1 cellular context compared by ENCODE assay signal in the genomic region with DNA sequence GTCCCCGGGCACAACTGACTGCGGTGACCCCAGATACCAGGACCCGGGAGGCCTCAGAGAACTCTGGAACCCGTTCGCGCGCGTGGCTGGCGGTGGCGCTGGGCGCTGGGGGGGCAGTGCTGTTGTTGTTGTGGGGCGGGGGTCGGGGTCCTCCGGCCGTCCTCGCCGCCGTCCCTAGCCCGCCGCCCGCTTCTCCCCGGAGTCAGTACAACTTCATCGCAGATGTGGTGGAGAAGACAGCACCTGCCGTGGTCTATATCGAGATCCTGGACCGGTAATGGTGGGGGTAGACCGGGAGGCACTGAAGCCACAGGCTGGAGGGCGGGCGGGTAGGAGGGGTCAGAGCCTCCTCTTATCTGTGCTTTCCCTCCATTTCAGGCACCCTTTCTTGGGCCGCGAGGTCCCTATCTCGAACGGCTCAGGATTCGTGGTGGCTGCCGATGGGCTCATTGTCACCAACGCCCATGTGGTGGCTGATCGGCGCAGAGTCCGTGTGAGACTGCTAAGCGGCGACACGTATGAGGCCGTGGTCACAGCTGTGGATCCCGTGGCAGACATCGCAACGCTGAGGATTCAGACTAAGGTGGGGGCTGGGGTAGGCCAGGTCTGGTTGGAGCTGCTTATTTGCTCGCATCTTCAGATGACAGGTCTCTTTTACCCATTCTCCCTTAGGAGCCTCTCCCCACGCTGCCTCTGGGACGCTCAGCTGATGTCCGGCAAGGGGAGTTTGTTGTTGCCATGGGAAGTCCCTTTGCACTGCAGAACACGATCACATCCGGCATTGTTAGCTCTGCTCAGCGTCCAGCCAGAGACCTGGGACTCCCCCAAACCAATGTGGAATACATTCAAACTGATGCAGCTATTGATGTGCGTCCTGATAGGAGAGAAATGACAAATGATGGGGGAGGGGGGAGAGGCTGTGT.
TF ChIP-seq lines count a peak whose summit lies in the region.

No MANE protein-coding gene starts in this region.

TF ChIP-seq in K562, 482 proteins besides CTCF, POLR2A, EP300 and RAD21 (continued from another document and continues in another):
- TF ChIP-seq, protein P1, sequence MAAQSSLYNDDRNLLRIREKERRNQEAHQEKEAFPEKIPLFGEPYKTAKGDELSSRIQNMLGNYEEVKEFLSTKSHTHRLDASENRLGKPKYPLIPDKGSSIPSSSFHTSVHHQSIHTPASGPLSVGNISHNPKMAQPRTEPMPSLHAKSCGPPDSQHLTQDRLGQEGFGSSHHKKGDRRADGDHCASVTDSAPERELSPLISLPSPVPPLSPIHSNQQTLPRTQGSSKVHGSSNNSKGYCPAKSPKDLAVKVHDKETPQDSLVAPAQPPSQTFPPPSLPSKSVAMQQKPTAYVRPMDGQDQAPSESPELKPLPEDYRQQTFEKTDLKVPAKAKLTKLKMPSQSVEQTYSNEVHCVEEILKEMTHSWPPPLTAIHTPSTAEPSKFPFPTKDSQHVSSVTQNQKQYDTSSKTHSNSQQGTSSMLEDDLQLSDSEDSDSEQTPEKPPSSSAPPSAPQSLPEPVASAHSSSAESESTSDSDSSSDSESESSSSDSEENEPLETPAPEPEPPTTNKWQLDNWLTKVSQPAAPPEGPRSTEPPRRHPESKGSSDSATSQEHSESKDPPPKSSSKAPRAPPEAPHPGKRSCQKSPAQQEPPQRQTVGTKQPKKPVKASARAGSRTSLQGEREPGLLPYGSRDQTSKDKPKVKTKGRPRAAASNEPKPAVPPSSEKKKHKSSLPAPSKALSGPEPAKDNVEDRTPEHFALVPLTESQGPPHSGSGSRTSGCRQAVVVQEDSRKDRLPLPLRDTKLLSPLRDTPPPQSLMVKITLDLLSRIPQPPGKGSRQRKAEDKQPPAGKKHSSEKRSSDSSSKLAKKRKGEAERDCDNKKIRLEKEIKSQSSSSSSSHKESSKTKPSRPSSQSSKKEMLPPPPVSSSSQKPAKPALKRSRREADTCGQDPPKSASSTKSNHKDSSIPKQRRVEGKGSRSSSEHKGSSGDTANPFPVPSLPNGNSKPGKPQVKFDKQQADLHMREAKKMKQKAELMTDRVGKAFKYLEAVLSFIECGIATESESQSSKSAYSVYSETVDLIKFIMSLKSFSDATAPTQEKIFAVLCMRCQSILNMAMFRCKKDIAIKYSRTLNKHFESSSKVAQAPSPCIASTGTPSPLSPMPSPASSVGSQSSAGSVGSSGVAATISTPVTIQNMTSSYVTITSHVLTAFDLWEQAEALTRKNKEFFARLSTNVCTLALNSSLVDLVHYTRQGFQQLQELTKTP (IDR thresholded peaks at IDR 0.05; ENCODE audit: low read depth in 1 of 2, partially characterized antibody in 2 of 2), result no peak
- TF ChIP-seq ZNF699 (CRISPR knock-in tag; IDR thresholded peaks at IDR 0.05; ENCODE audit: insufficient replicate concordance) (no peak), POLR2AphosphoS2 (IDR thresholded peaks at IDR 0.05; ENCODE audit: low read length) (no peak), TEAD1 (CRISPR knock-in tag; IDR thresholded peaks at IDR 0.05) (no peak), C11orf30 (IDR thresholded peaks at IDR 0.05; ENCODE audit: low read depth) (no peak), SUPT5H (IDR thresholded peaks at IDR 0.05) (peak; percentile 80), COPS2 (conservative IDR thresholded peaks at IDR 0.05) (no peak), SMAD4 (CRISPR knock-in tag; conservative IDR thresholded peaks at IDR 0.05) (peak; percentile 73), PTBP1 (IDR thresholded peaks at IDR 0.05; ENCODE audit: low read depth, low read length) (no peak), POLR2G (IDR thresholded peaks at IDR 0.05; ENCODE audit: low read depth, low read length) (peak; percentile 68), MECOM (CRISPR knock-in tag; IDR thresholded peaks at IDR 0.05) (no peak), BCOR (IDR thresholded peaks at IDR 0.05) (peak; percentile 67), SAFB (IDR thresholded peaks at IDR 0.05; ENCODE audit: borderline replicate concordance, low read depth, low read length) (peak; percentile 55; the same call in 1 of the 2 replicates), ZNF384 (IDR thresholded peaks at IDR 0.05; ENCODE audit: low read depth, low read length) (no peak), ATF7 (IDR thresholded peaks at IDR 0.05) (no peak), CBX2 (IDR thresholded peaks at IDR 0.05; ENCODE audit: insufficient read depth, low read length, poor library complexity, severe bottlenecking) (no peak), RUNX1 (IDR thresholded peaks at IDR 0.05; ENCODE audit: low read depth) (no peak; the same call in 1 of the 2 replicates), TCF7L2 (IDR thresholded peaks at IDR 0.05; ENCODE audit: low read depth, low read length) (no peak)
- TF ChIP-seq, protein P2, sequence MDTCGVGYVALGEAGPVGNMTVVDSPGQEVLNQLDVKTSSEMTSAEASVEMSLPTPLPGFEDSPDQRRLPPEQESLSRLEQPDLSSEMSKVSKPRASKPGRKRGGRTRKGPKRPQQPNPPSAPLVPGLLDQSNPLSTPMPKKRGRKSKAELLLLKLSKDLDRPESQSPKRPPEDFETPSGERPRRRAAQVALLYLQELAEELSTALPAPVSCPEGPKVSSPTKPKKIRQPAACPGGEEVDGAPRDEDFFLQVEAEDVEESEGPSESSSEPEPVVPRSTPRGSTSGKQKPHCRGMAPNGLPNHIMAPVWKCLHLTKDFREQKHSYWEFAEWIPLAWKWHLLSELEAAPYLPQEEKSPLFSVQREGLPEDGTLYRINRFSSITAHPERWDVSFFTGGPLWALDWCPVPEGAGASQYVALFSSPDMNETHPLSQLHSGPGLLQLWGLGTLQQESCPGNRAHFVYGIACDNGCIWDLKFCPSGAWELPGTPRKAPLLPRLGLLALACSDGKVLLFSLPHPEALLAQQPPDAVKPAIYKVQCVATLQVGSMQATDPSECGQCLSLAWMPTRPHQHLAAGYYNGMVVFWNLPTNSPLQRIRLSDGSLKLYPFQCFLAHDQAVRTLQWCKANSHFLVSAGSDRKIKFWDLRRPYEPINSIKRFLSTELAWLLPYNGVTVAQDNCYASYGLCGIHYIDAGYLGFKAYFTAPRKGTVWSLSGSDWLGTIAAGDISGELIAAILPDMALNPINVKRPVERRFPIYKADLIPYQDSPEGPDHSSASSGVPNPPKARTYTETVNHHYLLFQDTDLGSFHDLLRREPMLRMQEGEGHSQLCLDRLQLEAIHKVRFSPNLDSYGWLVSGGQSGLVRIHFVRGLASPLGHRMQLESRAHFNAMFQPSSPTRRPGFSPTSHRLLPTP (IDR thresholded peaks at IDR 0.05; ENCODE audit: borderline replicate concordance, extremely low read depth, insufficient read length), result no peak
- TF ChIP-seq, protein P3, sequence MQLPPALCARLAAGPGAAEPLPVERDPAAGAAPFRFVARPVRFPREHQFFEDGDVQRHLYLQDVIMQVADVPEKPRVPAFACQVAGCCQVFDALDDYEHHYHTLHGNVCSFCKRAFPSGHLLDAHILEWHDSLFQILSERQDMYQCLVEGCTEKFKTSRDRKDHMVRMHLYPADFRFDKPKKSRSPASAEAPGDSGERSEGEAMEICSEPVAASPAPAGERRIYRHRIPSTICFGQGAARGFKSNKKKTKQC (CRISPR knock-in tag; IDR thresholded peaks at IDR 0.05), result peak; percentile 55; the same call in 1 of the 2 replicates
- TF ChIP-seq, protein P4, sequence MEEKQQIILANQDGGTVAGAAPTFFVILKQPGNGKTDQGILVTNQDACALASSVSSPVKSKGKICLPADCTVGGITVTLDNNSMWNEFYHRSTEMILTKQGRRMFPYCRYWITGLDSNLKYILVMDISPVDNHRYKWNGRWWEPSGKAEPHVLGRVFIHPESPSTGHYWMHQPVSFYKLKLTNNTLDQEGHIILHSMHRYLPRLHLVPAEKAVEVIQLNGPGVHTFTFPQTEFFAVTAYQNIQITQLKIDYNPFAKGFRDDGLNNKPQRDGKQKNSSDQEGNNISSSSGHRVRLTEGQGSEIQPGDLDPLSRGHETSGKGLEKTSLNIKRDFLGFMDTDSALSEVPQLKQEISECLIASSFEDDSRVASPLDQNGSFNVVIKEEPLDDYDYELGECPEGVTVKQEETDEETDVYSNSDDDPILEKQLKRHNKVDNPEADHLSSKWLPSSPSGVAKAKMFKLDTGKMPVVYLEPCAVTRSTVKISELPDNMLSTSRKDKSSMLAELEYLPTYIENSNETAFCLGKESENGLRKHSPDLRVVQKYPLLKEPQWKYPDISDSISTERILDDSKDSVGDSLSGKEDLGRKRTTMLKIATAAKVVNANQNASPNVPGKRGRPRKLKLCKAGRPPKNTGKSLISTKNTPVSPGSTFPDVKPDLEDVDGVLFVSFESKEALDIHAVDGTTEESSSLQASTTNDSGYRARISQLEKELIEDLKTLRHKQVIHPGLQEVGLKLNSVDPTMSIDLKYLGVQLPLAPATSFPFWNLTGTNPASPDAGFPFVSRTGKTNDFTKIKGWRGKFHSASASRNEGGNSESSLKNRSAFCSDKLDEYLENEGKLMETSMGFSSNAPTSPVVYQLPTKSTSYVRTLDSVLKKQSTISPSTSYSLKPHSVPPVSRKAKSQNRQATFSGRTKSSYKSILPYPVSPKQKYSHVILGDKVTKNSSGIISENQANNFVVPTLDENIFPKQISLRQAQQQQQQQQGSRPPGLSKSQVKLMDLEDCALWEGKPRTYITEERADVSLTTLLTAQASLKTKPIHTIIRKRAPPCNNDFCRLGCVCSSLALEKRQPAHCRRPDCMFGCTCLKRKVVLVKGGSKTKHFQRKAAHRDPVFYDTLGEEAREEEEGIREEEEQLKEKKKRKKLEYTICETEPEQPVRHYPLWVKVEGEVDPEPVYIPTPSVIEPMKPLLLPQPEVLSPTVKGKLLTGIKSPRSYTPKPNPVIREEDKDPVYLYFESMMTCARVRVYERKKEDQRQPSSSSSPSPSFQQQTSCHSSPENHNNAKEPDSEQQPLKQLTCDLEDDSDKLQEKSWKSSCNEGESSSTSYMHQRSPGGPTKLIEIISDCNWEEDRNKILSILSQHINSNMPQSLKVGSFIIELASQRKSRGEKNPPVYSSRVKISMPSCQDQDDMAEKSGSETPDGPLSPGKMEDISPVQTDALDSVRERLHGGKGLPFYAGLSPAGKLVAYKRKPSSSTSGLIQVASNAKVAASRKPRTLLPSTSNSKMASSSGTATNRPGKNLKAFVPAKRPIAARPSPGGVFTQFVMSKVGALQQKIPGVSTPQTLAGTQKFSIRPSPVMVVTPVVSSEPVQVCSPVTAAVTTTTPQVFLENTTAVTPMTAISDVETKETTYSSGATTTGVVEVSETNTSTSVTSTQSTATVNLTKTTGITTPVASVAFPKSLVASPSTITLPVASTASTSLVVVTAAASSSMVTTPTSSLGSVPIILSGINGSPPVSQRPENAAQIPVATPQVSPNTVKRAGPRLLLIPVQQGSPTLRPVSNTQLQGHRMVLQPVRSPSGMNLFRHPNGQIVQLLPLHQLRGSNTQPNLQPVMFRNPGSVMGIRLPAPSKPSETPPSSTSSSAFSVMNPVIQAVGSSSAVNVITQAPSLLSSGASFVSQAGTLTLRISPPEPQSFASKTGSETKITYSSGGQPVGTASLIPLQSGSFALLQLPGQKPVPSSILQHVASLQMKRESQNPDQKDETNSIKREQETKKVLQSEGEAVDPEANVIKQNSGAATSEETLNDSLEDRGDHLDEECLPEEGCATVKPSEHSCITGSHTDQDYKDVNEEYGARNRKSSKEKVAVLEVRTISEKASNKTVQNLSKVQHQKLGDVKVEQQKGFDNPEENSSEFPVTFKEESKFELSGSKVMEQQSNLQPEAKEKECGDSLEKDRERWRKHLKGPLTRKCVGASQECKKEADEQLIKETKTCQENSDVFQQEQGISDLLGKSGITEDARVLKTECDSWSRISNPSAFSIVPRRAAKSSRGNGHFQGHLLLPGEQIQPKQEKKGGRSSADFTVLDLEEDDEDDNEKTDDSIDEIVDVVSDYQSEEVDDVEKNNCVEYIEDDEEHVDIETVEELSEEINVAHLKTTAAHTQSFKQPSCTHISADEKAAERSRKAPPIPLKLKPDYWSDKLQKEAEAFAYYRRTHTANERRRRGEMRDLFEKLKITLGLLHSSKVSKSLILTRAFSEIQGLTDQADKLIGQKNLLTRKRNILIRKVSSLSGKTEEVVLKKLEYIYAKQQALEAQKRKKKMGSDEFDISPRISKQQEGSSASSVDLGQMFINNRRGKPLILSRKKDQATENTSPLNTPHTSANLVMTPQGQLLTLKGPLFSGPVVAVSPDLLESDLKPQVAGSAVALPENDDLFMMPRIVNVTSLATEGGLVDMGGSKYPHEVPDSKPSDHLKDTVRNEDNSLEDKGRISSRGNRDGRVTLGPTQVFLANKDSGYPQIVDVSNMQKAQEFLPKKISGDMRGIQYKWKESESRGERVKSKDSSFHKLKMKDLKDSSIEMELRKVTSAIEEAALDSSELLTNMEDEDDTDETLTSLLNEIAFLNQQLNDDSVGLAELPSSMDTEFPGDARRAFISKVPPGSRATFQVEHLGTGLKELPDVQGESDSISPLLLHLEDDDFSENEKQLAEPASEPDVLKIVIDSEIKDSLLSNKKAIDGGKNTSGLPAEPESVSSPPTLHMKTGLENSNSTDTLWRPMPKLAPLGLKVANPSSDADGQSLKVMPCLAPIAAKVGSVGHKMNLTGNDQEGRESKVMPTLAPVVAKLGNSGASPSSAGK (IDR thresholded peaks at IDR 0.05), result peak; percentile 96
- TF ChIP-seq, protein P5, sequence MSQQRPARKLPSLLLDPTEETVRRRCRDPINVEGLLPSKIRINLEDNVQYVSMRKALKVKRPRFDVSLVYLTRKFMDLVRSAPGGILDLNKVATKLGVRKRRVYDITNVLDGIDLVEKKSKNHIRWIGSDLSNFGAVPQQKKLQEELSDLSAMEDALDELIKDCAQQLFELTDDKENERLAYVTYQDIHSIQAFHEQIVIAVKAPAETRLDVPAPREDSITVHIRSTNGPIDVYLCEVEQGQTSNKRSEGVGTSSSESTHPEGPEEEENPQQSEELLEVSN (IDR thresholded peaks at IDR 0.05; ENCODE audit: borderline replicate concordance in 1 of 2, extremely low read depth in 1 of 2, insufficient read depth in 1 of 2, insufficient read length in 1 of 2, low read depth in 1 of 2, low read length in 1 of 2, poor library complexity in 1 of 2, severe bottlenecking in 1 of 2), result peak; percentile 98
- TF ChIP-seq, protein P6, sequence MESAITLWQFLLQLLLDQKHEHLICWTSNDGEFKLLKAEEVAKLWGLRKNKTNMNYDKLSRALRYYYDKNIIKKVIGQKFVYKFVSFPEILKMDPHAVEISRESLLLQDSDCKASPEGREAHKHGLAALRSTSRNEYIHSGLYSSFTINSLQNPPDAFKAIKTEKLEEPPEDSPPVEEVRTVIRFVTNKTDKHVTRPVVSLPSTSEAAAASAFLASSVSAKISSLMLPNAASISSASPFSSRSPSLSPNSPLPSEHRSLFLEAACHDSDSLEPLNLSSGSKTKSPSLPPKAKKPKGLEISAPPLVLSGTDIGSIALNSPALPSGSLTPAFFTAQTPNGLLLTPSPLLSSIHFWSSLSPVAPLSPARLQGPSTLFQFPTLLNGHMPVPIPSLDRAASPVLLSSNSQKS (CRISPR knock-in tag; IDR thresholded peaks at IDR 0.05), result no peak
- TF ChIP-seq, protein P7, sequence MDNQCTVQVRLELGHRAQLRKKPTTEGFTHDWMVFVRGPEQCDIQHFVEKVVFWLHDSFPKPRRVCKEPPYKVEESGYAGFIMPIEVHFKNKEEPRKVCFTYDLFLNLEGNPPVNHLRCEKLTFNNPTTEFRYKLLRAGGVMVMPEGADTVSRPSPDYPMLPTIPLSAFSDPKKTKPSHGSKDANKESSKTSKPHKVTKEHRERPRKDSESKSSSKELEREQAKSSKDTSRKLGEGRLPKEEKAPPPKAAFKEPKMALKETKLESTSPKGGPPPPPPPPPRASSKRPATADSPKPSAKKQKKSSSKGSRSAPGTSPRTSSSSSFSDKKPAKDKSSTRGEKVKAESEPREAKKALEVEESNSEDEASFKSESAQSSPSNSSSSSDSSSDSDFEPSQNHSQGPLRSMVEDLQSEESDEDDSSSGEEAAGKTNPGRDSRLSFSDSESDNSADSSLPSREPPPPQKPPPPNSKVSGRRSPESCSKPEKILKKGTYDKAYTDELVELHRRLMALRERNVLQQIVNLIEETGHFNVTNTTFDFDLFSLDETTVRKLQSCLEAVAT (IDR thresholded peaks at IDR 0.05), result 0 out of 4 replicates have a peak, but pooled peaks of 1 of the 2 experiments have one; percentile 14
